ENCODE assay signal across 16 cellular contexts in genomic region chr19:4801085-4801619, GRCh38. TPM values are rescaled to one million over a fixed set of nuclear protein-coding genes. Genes with fewer than 3 reads are reported as not detected.
DNase-seq lines count a peak whose midpoint lies in the region; ATAC-seq, FAIRE-seq and TF ChIP-seq lines count a peak whose summit lies in the region.
"Had no signal": no experiment of that assay in that cellular context is flagged by ENCODE, and none has a peak within 500 bp of the region (broad histone marks: within the 10 kb centered on the region; RNA-seq: fewer than 3 reads in every experiment).

No MANE protein-coding gene starts in this region.

- H3K9me2 ChIP-seq in PC-3 (replicated peaks; ENCODE audit: low read length), result no peaks in the 10 kb centered on the region

- no peak overlapping the region for H4K5ac ChIP-seq in mesendoderm (ENCODE audit: low read length)

- H3K9ac ChIP-seq in mammary epithelial cell (ENCODE audit: insufficient read depth, low read length) (no peak overlapping the region), PC-3 (ENCODE audit: low read length) (no peak overlapping the region), keratinocyte (ENCODE audit: control insufficient read depth, extremely low read depth, insufficient read depth, low read length) (no peak overlapping the region), mesendoderm (ENCODE audit: low read length) (no peak overlapping the region)

- no peak overlapping the region for H2BK120ac ChIP-seq in mesendoderm (ENCODE audit: low read depth, low read length)

- dilution Hi-C loops in mammary epithelial cell (cut with HindIII; ENCODE audit: low sequenced_read_pairs), result loop anchor here (5.0 to 10.0 kb wide), 4 partner anchors 54 to 156 kb away; partner anchors contain the start of gene PLIN3
- dilution Hi-C loops in keratinocyte (cut with MboI; ENCODE audit: extremely low pct_ligation_motif_present, low sequenced_read_pairs), result no loop called here

- peaks cover 29% of the 10 kb centered on the region for H3K36me3 Mint-ChIP-seq in MCF 10A (ENCODE audit: insufficient read depth, unreplicated experiment)

- H3K27ac Mint-ChIP-seq in MCF 10A (ENCODE audit: low read depth, unreplicated experiment), result peak overlapping the region; percentile 69
- H3K27ac Mint-ChIP-seq: CD4-positive, alpha-beta memory T cell; IgD-negative memory B cell had no signal

- no peak overlapping the region for H3K18ac ChIP-seq in mesendoderm (ENCODE audit: low read length)

- H3K27me3 Mint-ChIP-seq in MCF 10A (ENCODE audit: insufficient read depth, unreplicated experiment), result no peaks in the 10 kb centered on the region
- H3K27me3 Mint-ChIP-seq: CD4-positive, alpha-beta memory T cell; IgD-negative memory B cell had no signal

- H3K4me1 ChIP-seq in mammary epithelial cell (ENCODE audit: insufficient read depth, low read length) (peaks cover 10% of the 10 kb centered on the region), PC-3 (ENCODE audit: insufficient read depth, low read length) (peaks cover 14% of the 10 kb centered on the region), keratinocyte (ENCODE audit: control insufficient read depth, extremely low read depth, insufficient read depth, low read length) (peaks cover 13% of the 10 kb centered on the region), mesendoderm (ENCODE audit: control insufficient read depth, low read depth, low read length) (no peaks in the 10 kb centered on the region)
- H3K4me1 ChIP-seq: BE2C had no signal

- no peak overlapping the region for H2AK5ac ChIP-seq in mesendoderm (ENCODE audit: low read length)

- H3K27me3 ChIP-seq in mammary epithelial cell (ENCODE audit: insufficient read depth, low read length) (no peaks in the 10 kb centered on the region), PC-3 (ENCODE audit: low read length) (no peaks in the 10 kb centered on the region), keratinocyte (ENCODE audit: control insufficient read depth, extremely low read depth, insufficient read depth, low read length) (no peaks in the 10 kb centered on the region), mesendoderm (ENCODE audit: insufficient read depth, low read length, poor library complexity) (no peaks in the 10 kb centered on the region)
- H3K27me3 ChIP-seq: BE2C had no signal

- no peak overlapping the region for H3K56ac ChIP-seq in mesendoderm (ENCODE audit: low read length)

- POLR2A ChIA-PET in MCF 10A (lab: Yijun Ruan, JAX) (interaction anchor here (0.7 to 1.7 kb wide), 7 partner anchors 8 to 1478 kb away, joined by 3 to 12 read pairs (median 4); partner anchors contain the start of genes FEM1A and PLIN3), PC-3 (lab: Charles Lee; ENCODE audit: unreplicated experiment) (interaction anchor here (0.7 kb wide), 1 partner anchor 10 kb away, joined by 7 read pairs; no protein-coding TSS in a partner anchor)

- H3K4me1 Mint-ChIP-seq in MCF 10A (ENCODE audit: insufficient read depth, unreplicated experiment), result no peaks in the 10 kb centered on the region

- no peak overlapping the region for H3K23ac ChIP-seq in mesendoderm (ENCODE audit: low read length)

- CTCF ChIA-PET in MCF 10A (lab: Yijun Ruan, JAX) (interaction anchor here (0.6 to 1.8 kb wide), 4 partner anchors 9 to 174 kb away, joined by 3 to 10 read pairs (median 6); partner anchors contain the start of gene DPP9), mammary epithelial cell (lab: Charles Lee; ENCODE audit: low non-redundant PET) (no interaction called here), PC-3 (lab: Charles Lee) (no interaction called here)

- no peak for ATAC-seq in PC-3
- ATAC-seq in GM18520 (IDR thresholded peaks at IDR 0.05; ENCODE audit: unreplicated experiment), result no peak

- WGBS in mammary epithelial cell (ENCODE audit: low coverage, missing lambda C conversion rate), result 100% methylated on average over 2 of the region's 3 CpGs
- WGBS in mesendoderm (ENCODE audit: extremely low coverage, insufficient coverage, low lambda C conversion rate), result no CpG with 5 or more reads among the region's 3 CpGs

- FAIRE-seq in keratinocyte (lab: Jason Lieb, UNC), result no peak

- H3K27ac ChIP-seq in mammary epithelial cell (ENCODE audit: insufficient read depth, low read depth, low read length), result no peak overlapping the region
- no peak overlapping the region for H3K27ac ChIP-seq in PC-3 (ENCODE audit: low read length)
- H3K27ac ChIP-seq in keratinocyte (ENCODE audit: control insufficient read depth, insufficient read depth, low read length), result no peak overlapping the region
- H3K27ac ChIP-seq in skin epidermis, result peak overlapping the region in 12 of 21 experiments; percentile 25 to 90 (median 64)
- no peak overlapping the region for H3K27ac ChIP-seq in mesendoderm (ENCODE audit: low read depth, low read length)
- H3K27ac ChIP-seq: 22Rv1 had no signal

- no peak for DNase-seq in MCF 10A (ENCODE audit: unreplicated experiment)
- DNase-seq in mammary epithelial cell, result no peak
- no peak for DNase-seq in PC-3
- no peak for DNase-seq in keratinocyte (ENCODE audit: low read depth, low spot score)
- DNase-seq in cerebellum (ENCODE audit: low spot score), result no peak
- no peak for DNase-seq in mesendoderm
- DNase-seq: BE2C; CD4-positive, alpha-beta memory T cell; NCI-H1105 treated with DMSO at 0.1 percent for 48 hours; NCI-H187; NCI-H226; OCI-M1 had no signal

- no peak overlapping the region for H2BK5ac ChIP-seq in mesendoderm (ENCODE audit: low read length)

- peaks cover 3% of the 10 kb centered on the region for H3K79me1 ChIP-seq in mesendoderm (ENCODE audit: low read length)

- intact Hi-C loops in MCF 10A (cut with micrococcal nuclease) (no loop called here), mammary epithelial cell (cut with micrococcal nuclease) (no loop called here), PC-3 (cut with micrococcal nuclease) (no loop called here)

- H3K9me3 Mint-ChIP-seq in MCF 10A (ENCODE audit: unreplicated experiment), result no peaks in the 10 kb centered on the region
- H3K9me3 Mint-ChIP-seq: CD4-positive, alpha-beta memory T cell; IgD-negative memory B cell had no signal

- no peak overlapping the region for H4K8ac ChIP-seq in mesendoderm (ENCODE audit: low read depth, low read length)

- no TSS peak for BruUV-seq in MCF 10A (replicated peaks; lab: Mats Ljungman, UMichigan)
- no TSS peak for BruUV-seq in mammary epithelial cell (replicated peaks; lab: Mats Ljungman, UMichigan)
- no TSS peak for BruUV-seq in PC-3 (replicated peaks; lab: Mats Ljungman, UMichigan)

- H2BK15ac ChIP-seq in mesendoderm (replicated peaks; ENCODE audit: low read depth), result no peak overlapping the region

- peaks cover 3% of the 10 kb centered on the region for H3F3A ChIP-seq in PC-3 (ENCODE audit: low read length, unreplicated experiment)

- H3K9me3 ChIP-seq in mammary epithelial cell (replicated peaks; ENCODE audit: insufficient read depth, low read length) (no peaks in the 10 kb centered on the region), PC-3 (ENCODE audit: low read length) (no peaks in the 10 kb centered on the region), keratinocyte (ENCODE audit: control insufficient read depth, low read depth, low read length) (no peaks in the 10 kb centered on the region)
- H3K9me3 ChIP-seq: BE2C had no signal

- H3K4ac ChIP-seq in mesendoderm (ENCODE audit: low read depth, low read length), result no peak overlapping the region

- H3K4me3 Mint-ChIP-seq in MCF 10A (ENCODE audit: unreplicated experiment), result no peak overlapping the region
- H3K4me3 Mint-ChIP-seq: CD4-positive, alpha-beta memory T cell; IgD-negative memory B cell had no signal

- TF ChIP-seq CTCF in MCF 10A (IDR thresholded peaks at IDR 0.05; ENCODE audit: unreplicated experiment), result no peak
- no peak for TF ChIP-seq CTCF in mammary epithelial cell (conservative IDR thresholded peaks at IDR 0.05 in 1 of 2, IDR thresholded peaks at IDR 0.05 in 1 of 2; ENCODE audit: extremely low read depth in 1 of 2, insufficient read depth in 1 of 2, low read depth in 1 of 2, low read length in 2 of 2)
- no peak for TF ChIP-seq CTCF in PC-3 (conservative IDR thresholded peaks at IDR 0.05; ENCODE audit: low read depth, low read length)
- TF ChIP-seq CTCF in keratinocyte (optimal IDR thresholded peaks at IDR 0.05 in 1 of 3, IDR thresholded peaks at IDR 0.05 in 1 of 3, conservative IDR thresholded peaks at IDR 0.05 in 1 of 3; ENCODE audit: extremely low read depth in 1 of 3, insufficient read depth in 2 of 3, low read length in 3 of 3), result no peak

- H3K79me2 ChIP-seq in mammary epithelial cell (ENCODE audit: insufficient read depth, low read length), result peaks cover 12% of the 10 kb centered on the region
- H3K79me2 ChIP-seq in PC-3 (ENCODE audit: low read length), result peaks cover 14% of the 10 kb centered on the region
- H3K79me2 ChIP-seq in keratinocyte (ENCODE audit: control insufficient read depth, insufficient read depth, low read length), result peaks cover 7% of the 10 kb centered on the region
- peaks cover 3% of the 10 kb centered on the region for H3K79me2 ChIP-seq in mesendoderm (ENCODE audit: control insufficient read depth, insufficient read depth, low read length)

- no peak overlapping the region for H3K4me3 ChIP-seq in mammary epithelial cell (replicated peaks in 1 of 3; ENCODE audit: insufficient read depth in 1 of 3, low read depth in 2 of 3, low read length in 3 of 3)
- no peak overlapping the region for H3K4me3 ChIP-seq in PC-3 (ENCODE audit: low read length)
- H3K4me3 ChIP-seq in keratinocyte (ENCODE audit: control insufficient read depth in 2 of 3, extremely low read depth in 1 of 3, insufficient read depth in 2 of 3, low read depth in 1 of 3, low read length in 3 of 3), result no peak overlapping the region
- H3K4me3 ChIP-seq in skin epidermis, result peak overlapping the region in 1 of 7 experiments; percentile 7
- no peak overlapping the region for H3K4me3 ChIP-seq in mesendoderm (ENCODE audit: low read length)

- H3K36me3 ChIP-seq in mammary epithelial cell (ENCODE audit: insufficient read depth, low read length), result no peaks in the 10 kb centered on the region
- H3K36me3 ChIP-seq in PC-3 (ENCODE audit: low read depth, low read length), result peaks cover 8% of the 10 kb centered on the region; the same call in 1 of the 2 replicates
- peaks cover 2 to 5% of the 10 kb centered on the region in 2 experiments for H3K36me3 ChIP-seq in keratinocyte (ENCODE audit: control insufficient read depth in 2 of 2, extremely low read depth in 1 of 2, insufficient read depth in 2 of 2, low read length in 2 of 2)
- peaks cover 2% of the 10 kb centered on the region for H3K36me3 ChIP-seq in mesendoderm (ENCODE audit: control insufficient read depth, insufficient read depth, low read length)

- H3K9me1 ChIP-seq in keratinocyte (ENCODE audit: control insufficient read depth, extremely low read depth, insufficient read depth, low read length), result no peaks in the 10 kb centered on the region

- in situ Hi-C loops in mammary epithelial cell (cut with MboI; ENCODE audit: low sequenced_read_pairs in 2 of 2), result loop anchor here in 1 of 2 donors (10.0 kb wide), 1 partner anchor 234 kb away; no protein-coding TSS in a partner anchor

- H2AFZ ChIP-seq in mammary epithelial cell (ENCODE audit: low read depth, low read length) (no peak overlapping the region), PC-3 (ENCODE audit: low read length) (no peak overlapping the region), keratinocyte (ENCODE audit: control insufficient read depth, low read length) (no peak overlapping the region)

- no peak overlapping the region for H3K4me2 ChIP-seq in mammary epithelial cell (ENCODE audit: insufficient read depth, low read depth, low read length)
- H3K4me2 ChIP-seq in PC-3 (ENCODE audit: low read length), result peak overlapping the region; percentile 74
- H3K4me2 ChIP-seq in keratinocyte (ENCODE audit: control insufficient read depth, extremely low read depth, insufficient read depth, low read depth, low read length), result peak overlapping the region; percentile 33
- H3K4me2 ChIP-seq in mesendoderm (ENCODE audit: low read length), result no peak overlapping the region

- H4K20me1 ChIP-seq in mammary epithelial cell (ENCODE audit: insufficient read depth, low read length) (no peaks in the 10 kb centered on the region), PC-3 (ENCODE audit: low read length) (0 out of 2 replicates have a peak, but pooled peaks cover 5% of the 10 kb centered on the region), keratinocyte (ENCODE audit: control insufficient read depth, extremely low read depth, insufficient read depth, low read length) (no peaks in the 10 kb centered on the region)

RNA-seq across cellular contexts. Expression of gene FEM1A, which starts 9.6 kb away (rescaled TPM):
- 13.5 and 15.4 TPM in 2 replicates for total RNA-seq in MCF 10A (2022)
- total RNA-seq in mammary epithelial cell, result 10 to 100 TPM; 12.8 to 17.5 TPM
- 6.0 TPM for polyA plus RNA-seq in mammary epithelial cell
- polyA minus RNA-seq in mammary epithelial cell, result 5.7 TPM
- total RNA-seq in PC-3 (2014; rRNA removed), result 28.1 and 30.6 TPM in 2 replicates
- polyA plus RNA-seq in keratinocyte, result 3.5 to 6.2 TPM (median 4.8 TPM) in 3 replicates
- polyA plus RNA-seq in keratinocyte (2011; ENCODE audit: low read depth), result 3.3 TPM
- 3.8 and 5.7 TPM in 2 replicates for polyA plus RNA-seq in keratinocyte (2011; cell fraction: cytosol; rRNA removed)
- 3.8 and 5.1 TPM in 2 replicates for polyA plus RNA-seq in keratinocyte (2011; cell fraction: nucleus; rRNA removed)
- polyA plus RNA-seq in keratinocyte (2012; ENCODE audit: low replicate concordance), result 0.92 and 1.1 TPM in 2 replicates
- polyA minus RNA-seq in keratinocyte, result 6.1 to 10.5 TPM (median 7.2 TPM) in 3 replicates
- polyA minus RNA-seq in keratinocyte (2011; cell fraction: cytosol; rRNA and poly(A)+ RNA removed), result 12.7 TPM
- 7.5 and 7.7 TPM in 2 replicates for polyA minus RNA-seq in keratinocyte (2011; cell fraction: nucleus; rRNA and poly(A)+ RNA removed)
- total RNA-seq in cerebellum, result 14.4 TPM
- 10.0 TPM for polyA plus RNA-seq in mesendoderm (2013, experiment 1 of 2)
- polyA plus RNA-seq in mesendoderm (2013, experiment 2 of 2), result 10.0 TPM

RNA-seq across cellular contexts. Expression of gene TICAM1, which starts 30.4 kb away (rescaled TPM):
- total RNA-seq in MCF 10A (2022) (24.2 and 25.6 TPM in 2 replicates), mammary epithelial cell (10 to 100 TPM in 1 of 2 donors, 1 to 10 TPM in 1; 4.0 to 33.3 TPM), PC-3 (2014; rRNA removed) (6.5 and 17.0 TPM in 2 replicates), cerebellum (0.91 TPM)
- polyA plus RNA-seq in mammary epithelial cell (2.0 TPM), keratinocyte (2.1 to 2.5 TPM (median 2.2 TPM) in 3 replicates)
- polyA minus RNA-seq in mammary epithelial cell (8.9 TPM), keratinocyte (1.6 to 16.6 TPM (median 2.1 TPM) in 3 replicates)
- polyA plus RNA-seq in keratinocyte (2011; ENCODE audit: low read depth), result 15.3 TPM
- polyA plus RNA-seq in keratinocyte (2011; cell fraction: cytosol; rRNA removed), result 4.8 and 12.4 TPM in 2 replicates
- polyA plus RNA-seq in keratinocyte (2011; cell fraction: nucleus; rRNA removed), result 9.6 and 17.4 TPM in 2 replicates
- 26.6 and 33.4 TPM in 2 replicates for polyA plus RNA-seq in keratinocyte (2012; ENCODE audit: low replicate concordance)
- 13.0 TPM for polyA minus RNA-seq in keratinocyte (2011; cell fraction: cytosol; rRNA and poly(A)+ RNA removed)
- 11.9 and 14.1 TPM in 2 replicates for polyA minus RNA-seq in keratinocyte (2011; cell fraction: nucleus; rRNA and poly(A)+ RNA removed)
- polyA plus RNA-seq in mesendoderm (2013, experiment 1 of 2), result 0.31 TPM
- polyA plus RNA-seq in mesendoderm (2013, experiment 2 of 2), result 0.41 TPM

Comparison
In these comparisons a context has a peak if more than half of its experiments do, and no peak if none do; other contexts are left out.
1. H3K27ac ChIP-seq: peak in skin epidermis (12 of 21); none in mammary epithelial cell (single experiment), PC-3 (single experiment), keratinocyte (single experiment) and mesendoderm (single experiment).
2. H3K4me2 ChIP-seq: peak in PC-3 (single experiment) and keratinocyte (single experiment); none in mammary epithelial cell (single experiment) and mesendoderm (single experiment).